ENCODE assay signal across 8 cellular contexts in genomic region chr4:103786014-103786413, GRCh38.
DNase-seq lines count a peak whose midpoint lies in the region; ATAC-seq lines count a peak whose summit lies in the region.

No MANE protein-coding gene starts in this region.

- ATAC-seq in GM21381 (IDR thresholded peaks at IDR 0.05; ENCODE audit: unreplicated experiment) (peak; percentile 88), left cardiac atrium (no peak)

- DNase-seq in DMS 273 (lab: John Stamatoyannopoulos, UW; ENCODE audit: unreplicated experiment) (peak; percentile 59), DMS 273 treated with DMSO at 0.1 percent for 48 hours (lab: John Stamatoyannopoulos, UW) (no peak), HS-27A (ENCODE audit: low read depth) (peak; percentile 5), SKM-1 (lab: John Stamatoyannopoulos, UW; ENCODE audit: unreplicated experiment) (peak; percentile 2), iPS-NIHi11 (ENCODE audit: low spot score) (peak; percentile 57), activated gamma-delta T cell (lab: John Stamatoyannopoulos, UW) (no peak), left cardiac atrium (no peak)

- intact Hi-C loops in left cardiac atrium (cut with DNase I), result no loop called here

Comparison
In these comparisons a context has a peak if more than half of its experiments do, and no peak if none do; other contexts are left out.
1. DNase-seq: peak in DMS 273 (single experiment), HS-27A (single experiment), SKM-1 (single experiment) and iPS-NIHi11 (single experiment); none in DMS 273 treated with DMSO at 0.1 percent for 48 hours (single experiment), activated gamma-delta T cell (single experiment) and left cardiac atrium (single experiment).